9 cellular contexts compared by ENCODE assay signal in genomic region chr19:55206664-55207500, GRCh38. TPM values are rescaled to one million over a fixed set of nuclear protein-coding genes. Genes with fewer than 3 reads are reported as not detected.
DNase-seq lines count a peak whose midpoint lies in the region; ATAC-seq, FAIRE-seq and TF ChIP-seq lines count a peak whose summit lies in the region.
"Had no signal": no experiment of that assay in that cellular context is flagged by ENCODE, and none has a peak within 500 bp of the region (broad histone marks: within the 10 kb centered on the region; RNA-seq: fewer than 3 reads in every experiment).

No MANE protein-coding gene starts in this region.

- ATAC-seq in A549 (peak; percentile 82 to 88), left ventricle myocardium superior (peak; percentile 96), HG03342 (IDR thresholded peaks at IDR 0.05; ENCODE audit: unreplicated experiment) (no peak), HG02885 (IDR thresholded peaks at IDR 0.05; ENCODE audit: poor library complexity, unreplicated experiment) (no peak)

- no peak overlapping the region for H3K23ac ChIP-seq in H9 (ENCODE audit: insufficient read length, low read depth, low read length)

- H3K4me3 Mint-ChIP-seq in H9, result peak overlapping the region; percentile 7 to 62; a peak in 3 of 5 replicates

- no peaks in the 10 kb centered on the region for H3K36me3 Mint-ChIP-seq in H9 (ENCODE audit: insufficient read depth in 1 of 3, low read depth in 3 of 3)

- H3K79me2 ChIP-seq in H9 (ENCODE audit: insufficient read depth, low read length), result no peaks in the 10 kb centered on the region

- TF ChIP-seq POLR2A in A549 (IDR thresholded peaks at IDR 0.05; ENCODE audit: low read length) (no peak; the same call in 1 of the 2 replicates), adrenal gland (IDR thresholded peaks at IDR 0.05) (peak; percentile 82 to 96)

- peaks cover 32% of the 10 kb centered on the region for H3K27me3 Mint-ChIP-seq in H9 (ENCODE audit: low read depth)

- no peak for TF ChIP-seq RAD21 in A549 (conservative IDR thresholded peaks at IDR 0.05 in 1 of 2, IDR thresholded peaks at IDR 0.05 in 1 of 2)

- DNase-seq in A549 (ENCODE audit: low read depth in 1 of 2, low spot score in 1 of 2) (peak; percentile 93 to 100), H9 (peak; percentile 87), adrenal gland (peak; percentile 96 to 99 (median 98)), left ventricle myocardium superior (peak; percentile 85)

- peaks cover 9 to 12% of the 10 kb centered on the region in 2 experiments for H3K4me1 Mint-ChIP-seq in H9

- POLR2A ChIA-PET in A549 (lab: Yijun Ruan, JAX), result interaction anchor here (0.7 to 1.3 kb wide), 3 partner anchors 9 to 52 kb away, joined by 3 to 6 read pairs (median 4); partner anchors contain the start of gene PPP6R1

- H3K36me3 ChIP-seq in adrenal gland (replicated peaks in 1 of 2) (peaks cover 0 to 7% of the 10 kb centered on the region in 2 donors), rectal smooth muscle tissue (ENCODE audit: control insufficient read depth, insufficient read depth, low read length) (no peaks in the 10 kb centered on the region)

- CTCF ChIA-PET in A549 (lab: Yijun Ruan, JAX), result interaction anchor here (0.6 to 1.9 kb wide), 7 partner anchors 9 to 211 kb away, joined by 3 to 10 read pairs (median 4); partner anchors contain the start of gene TMEM238

- H2BK120ac ChIP-seq in H9 (ENCODE audit: low read depth, low read length, poor library complexity, severe bottlenecking), result no peak overlapping the region

- no peak overlapping the region for H4K91ac ChIP-seq in H9 (ENCODE audit: insufficient read length, low read depth, low read length)

- H4K5ac ChIP-seq in H9 (ENCODE audit: insufficient read length, low read depth, low read length), result no peak overlapping the region

- no peak overlapping the region for H3K4ac ChIP-seq in H9 (ENCODE audit: low read depth, low read length)

- no peak overlapping the region for H2BK5ac ChIP-seq in H9 (ENCODE audit: insufficient read length, low read length)

- no peak overlapping the region for H2BK12ac ChIP-seq in H9 (ENCODE audit: insufficient read length, low read depth, low read length)

- H3K4me2 ChIP-seq in A549, result peak overlapping the region; percentile 78
- peak overlapping the region; percentile 12 for H3K4me2 ChIP-seq in H9 (ENCODE audit: insufficient read depth, insufficient read length, low read length)

- H3K4me3 ChIP-seq in A549 (peak overlapping the region; percentile 30), adrenal gland (peak overlapping the region in 2 of 4 donors; percentile 23 to 55), rectal smooth muscle tissue (ENCODE audit: low read length) (peak overlapping the region; percentile 39)

- no peak overlapping the region for H2AK5ac ChIP-seq in H9 (ENCODE audit: insufficient read length, low read length)

- no peak overlapping the region for H2AFZ ChIP-seq in H9 (ENCODE audit: low read length)

- H3K14ac ChIP-seq in H9 (ENCODE audit: insufficient read depth, low read length), result no peak overlapping the region; the same call in 1 of the 2 replicates

- H3T11ph ChIP-seq in H9 (ENCODE audit: low read length), result no peak overlapping the region

- H3K79me1 ChIP-seq in H9 (ENCODE audit: insufficient read depth, low read depth, low read length, poor library complexity, severe bottlenecking), result no peaks in the 10 kb centered on the region

- no peak overlapping the region for H3K56ac ChIP-seq in H9 (ENCODE audit: insufficient read length, low read depth, low read length)

- no peak overlapping the region for H2BK15ac ChIP-seq in H9 (ENCODE audit: low read depth, low read length)

- H3K9ac ChIP-seq in H9 (ENCODE audit: extremely low read depth, insufficient read length, low read length), result no peak overlapping the region
- peak overlapping the region; percentile 18 for H3K9ac ChIP-seq in rectal smooth muscle tissue (ENCODE audit: low read length)

- no peaks in the 10 kb centered on the region for H4K20me1 ChIP-seq in H9 (ENCODE audit: control insufficient read depth, insufficient read depth, insufficient read length)

- intact Hi-C loops in adrenal gland (cut with DNase I), result no loop called here
- intact Hi-C loops in left ventricle myocardium superior (cut with micrococcal nuclease), result no loop called here

- H3K27me3 ChIP-seq in H9 (ENCODE audit: insufficient read depth, low read length), result no peaks in the 10 kb centered on the region
- H3K27me3 ChIP-seq in adrenal gland, result no peaks in the 10 kb centered on the region
- no peaks in the 10 kb centered on the region for H3K27me3 ChIP-seq in rectal smooth muscle tissue (ENCODE audit: control insufficient read depth, insufficient read depth, low read length)

- no peak overlapping the region for H4K8ac ChIP-seq in H9 (replicated peaks; ENCODE audit: insufficient read length, low read depth, low read length)

- no peak for TF ChIP-seq EP300 in A549 (IDR thresholded peaks at IDR 0.05)

- H3K9me3 ChIP-seq in A549, result no peaks in the 10 kb centered on the region
- H3K9me3 ChIP-seq in H9 (ENCODE audit: control insufficient read depth, low read depth, low read length), result no peaks in the 10 kb centered on the region
- no peaks in the 10 kb centered on the region for H3K9me3 ChIP-seq in adrenal gland (replicated peaks in 1 of 3)

- FAIRE-seq in A549 (lab: Jason Lieb, UNC), result no peak
- FAIRE-seq: endometrium had no signal

- H3K18ac ChIP-seq in H9 (ENCODE audit: insufficient read length, low read depth, low read length), result no peak overlapping the region

- H3K4me1 ChIP-seq in A549 (peaks cover 43% of the 10 kb centered on the region), H9 (ENCODE audit: insufficient read depth, low read length) (no peaks in the 10 kb centered on the region), adrenal gland (replicated peaks in 1 of 2) (peaks cover 8 to 26% of the 10 kb centered on the region in 2 donors), rectal smooth muscle tissue (ENCODE audit: control insufficient read depth, insufficient read depth, low read length) (no peaks in the 10 kb centered on the region)

- H3K27ac ChIP-seq in A549, result peak overlapping the region; percentile 62 to 83
- H3K27ac ChIP-seq in H9 (ENCODE audit: insufficient read length, low read depth, low read length), result no peak overlapping the region
- peak overlapping the region; percentile 81 to 94 (median 86) for H3K27ac ChIP-seq in adrenal gland
- H3K27ac ChIP-seq in rectal smooth muscle tissue (ENCODE audit: low read depth, low read length), result peak overlapping the region; percentile 9

- H3K23me2 ChIP-seq in H9 (ENCODE audit: insufficient read length, low read depth, low read length, poor library complexity, severe bottlenecking), result no peaks in the 10 kb centered on the region

- WGBS in A549 (ENCODE audit: missing lambda C conversion rate), result 26% methylated on average over 29 of the region's 29 CpGs
- no CpG with 5 or more reads among the region's 29 CpGs for WGBS in H9 (ENCODE audit: extremely low coverage, insufficient read length, low lambda C conversion rate)
- WGBS in adrenal gland, 4 donors, result 13 to 27% (median 20%) methylated on average over 16 to 29 of the region's 29 CpGs

- no peak overlapping the region for H2BK20ac ChIP-seq in H9 (ENCODE audit: low read depth, low read length, poor library complexity, severe bottlenecking)

- H3K9me3 Mint-ChIP-seq in H9, result peaks cover 0 to 5% of the 10 kb centered on the region in 2 experiments; a peak in 3 of 5 replicates

- H3K27ac Mint-ChIP-seq in H9, result peak overlapping the region in 2 of 3 experiments; percentile 72 to 78; a peak in 2 of 7 replicates

- no peak for TF ChIP-seq CTCF in A549 (IDR thresholded peaks at IDR 0.05)
- no peak for TF ChIP-seq CTCF in H9 (conservative IDR thresholded peaks at IDR 0.05)
- TF ChIP-seq CTCF in adrenal gland (IDR thresholded peaks at IDR 0.05), result no peak

RNA-seq across cellular contexts. Expression of gene PTPRH, which starts 2.4 kb away (rescaled TPM):
- polyA plus RNA-seq in A549 (2011; rRNA removed), result 4.2 and 5.4 TPM in 2 replicates
- polyA plus RNA-seq in A549 (2012; cell fraction: cytosol; rRNA removed), result 2.0 and 2.1 TPM in 2 replicates
- 2.8 and 3.6 TPM in 2 replicates for polyA plus RNA-seq in A549 (2012; cell fraction: nucleus; rRNA removed)
- polyA plus RNA-seq in A549 (2017; fragmentation: RNase III; extraction: RNeasy Plus Mini Kit Qiagen cat#74134 plus additional on column Dnase treatment), result 1.5 to 1.8 TPM (median 1.6 TPM) in 3 replicates
- polyA minus RNA-seq in A549 (2011; rRNA and poly(A)+ RNA removed), result 12.6 and 17.7 TPM in 2 replicates
- total RNA-seq in H9 (2021), result 0.24 and 0.33 TPM in 2 replicates
- 26.9 TPM for polyA plus RNA-seq in PFSK-1 (2012; ENCODE audit: insufficient read length, low read depth)
- total RNA-seq in adrenal gland, result 10 to 100 TPM; 42.8 to 93.8 (median 52.9) TPM
- 10 to 100 TPM; 30.1 to 54.9 (median 34.9) TPM for polyA plus RNA-seq in adrenal gland
- total RNA-seq in left ventricle myocardium superior, result 0.47 TPM

RNA-seq across cellular contexts. Expression of gene TMEM86B, which starts 21.7 kb away (rescaled TPM):
- 1.6 TPM in 2 replicates for polyA plus RNA-seq in A549 (2011; rRNA removed)
- polyA plus RNA-seq in A549 (2012; cell fraction: cytosol; rRNA removed), result 3.9 and 5.8 TPM in 2 replicates
- polyA plus RNA-seq in A549 (2012; cell fraction: nucleus; rRNA removed), result 52.7 and 61.5 TPM in 2 replicates
- polyA plus RNA-seq in A549 (2017; fragmentation: RNase III; extraction: RNeasy Plus Mini Kit Qiagen cat#74134 plus additional on column Dnase treatment), result 2.8 to 3.4 TPM (median 3.2 TPM) in 3 replicates
- polyA minus RNA-seq in A549 (2011; rRNA and poly(A)+ RNA removed), result 0.62 and 1.8 TPM in 2 replicates
- 3.6 and 4.5 TPM in 2 replicates for total RNA-seq in H9 (2021)
- polyA plus RNA-seq in PFSK-1 (2012; ENCODE audit: insufficient read length, low read depth), result 11.2 TPM
- 1 to 10 TPM; 1.5 to 5.2 (median 4.3) TPM for total RNA-seq in adrenal gland
- polyA plus RNA-seq in adrenal gland, result 10 to 100 TPM in 2 of 3 donors, under 1 TPM in 1; 0.20 to 47.8 (median 23.1) TPM
- 1.9 TPM for total RNA-seq in left ventricle myocardium superior

RNA-seq across cellular contexts. Expression of gene SYT5, which starts 26.8 kb away (rescaled TPM):
- polyA plus RNA-seq in A549 (2011; rRNA removed) (0.23 and 0.69 TPM in 2 replicates), A549 (2017; fragmentation: RNase III; extraction: RNeasy Plus Mini Kit Qiagen cat#74134 plus additional on column Dnase treatment) (0.43 to 0.65 TPM (median 0.63 TPM) in 3 replicates), adrenal gland (10 to 100 TPM; 19.5 to 52.0 (median 22.1) TPM)
- polyA plus RNA-seq in A549 (2012; cell fraction: cytosol; rRNA removed), result 0.14 and 0.22 TPM in 2 replicates
- polyA plus RNA-seq in A549 (2012; cell fraction: nucleus; rRNA removed), result 1.1 and 1.8 TPM in 2 replicates
- 0.08 and 0.44 TPM in 2 replicates for polyA minus RNA-seq in A549 (2011; rRNA and poly(A)+ RNA removed)
- total RNA-seq in H9 (2021) (3.0 and 4.5 TPM in 2 replicates), adrenal gland (10 to 100 TPM in 2 of 8 donors, 1 to 10 TPM in 2, under 1 TPM in 1, not detected in 3; 0.07 to 12.1 (median 5.9) TPM), left ventricle myocardium superior (not detected)
- polyA plus RNA-seq in PFSK-1 (2012; ENCODE audit: insufficient read length, low read depth), result 0.72 TPM

RNA-seq across cellular contexts. Expression of gene DNAAF3, which starts 40.5 kb away (rescaled TPM):
- polyA plus RNA-seq in A549 (2011; rRNA removed) (3.1 and 4.0 TPM in 2 replicates), A549 (2017; fragmentation: RNase III; extraction: RNeasy Plus Mini Kit Qiagen cat#74134 plus additional on column Dnase treatment) (3.7 to 5.4 TPM (median 5.3 TPM) in 3 replicates), adrenal gland (1 to 10 TPM; 2.1 to 4.5 (median 3.9) TPM)
- 4.2 and 4.7 TPM in 2 replicates for polyA plus RNA-seq in A549 (2012; cell fraction: cytosol; rRNA removed)
- polyA plus RNA-seq in A549 (2012; cell fraction: nucleus; rRNA removed), result 21.3 and 24.1 TPM in 2 replicates
- polyA minus RNA-seq in A549 (2011; rRNA and poly(A)+ RNA removed), result 2.8 and 3.4 TPM in 2 replicates
- total RNA-seq in H9 (2021) (3.0 and 4.6 TPM in 2 replicates), adrenal gland (1 to 10 TPM; 2.1 to 5.8 (median 3.6) TPM), left ventricle myocardium superior (0.87 TPM)
- polyA plus RNA-seq in PFSK-1 (2012; ENCODE audit: insufficient read length, low read depth), result 36.8 TPM

RNA-seq across cellular contexts. Expression of gene TNNI3, which starts 49.4 kb away (rescaled TPM):
- polyA plus RNA-seq in A549 (2011; rRNA removed), result 4.0 and 7.8 TPM in 2 replicates
- polyA plus RNA-seq in A549 (2012; cell fraction: cytosol; rRNA removed), result 9.2 and 10.6 TPM in 2 replicates
- polyA plus RNA-seq in A549 (2012; cell fraction: nucleus; rRNA removed), result 6.0 and 6.9 TPM in 2 replicates
- 6.2 to 7.2 TPM (median 6.5 TPM) in 3 replicates for polyA plus RNA-seq in A549 (2017; fragmentation: RNase III; extraction: RNeasy Plus Mini Kit Qiagen cat#74134 plus additional on column Dnase treatment)
- polyA minus RNA-seq in A549 (2011; rRNA and poly(A)+ RNA removed), result 0.63 and 1.4 TPM in 2 replicates
- 36.9 and 41.0 TPM in 2 replicates for total RNA-seq in H9 (2021)
- polyA plus RNA-seq in PFSK-1 (2012; ENCODE audit: insufficient read length, low read depth), result 5.7 TPM
- total RNA-seq in adrenal gland, result 10 to 100 TPM in 1 of 8 donors, 1 to 10 TPM in 1, not detected in 6; 9.7 to 20.5 TPM
- 10 to 100 TPM in 2 of 3 donors, under 1 TPM in 1; 0.51 to 25.3 (median 24.4) TPM for polyA plus RNA-seq in adrenal gland
- total RNA-seq in left ventricle myocardium superior, result 5,071 TPM

Comparison
In these comparisons a context has a peak if more than half of its experiments do, and no peak if none do; other contexts are left out.
1. ATAC-seq: peak in A549 (2 of 2) and left ventricle myocardium superior (single experiment); none in HG03342 (single experiment) and HG02885 (single experiment).
2. RNA of gene PTPRH, which starts 2.4 kb away (total RNA-seq): 42.8 to 93.8 TPM in adrenal gland; 0.47 TPM in left ventricle myocardium superior (single experiment) and 0.24 to 0.33 TPM in H9; every median in the first group is over 10 times any median in the second.
3. Peak in every context shown above with its lines, with median percentiles within 50 percentile points of each other: DNase-seq.